8 cellular contexts compared by ENCODE assay signal in the genomic region with DNA sequence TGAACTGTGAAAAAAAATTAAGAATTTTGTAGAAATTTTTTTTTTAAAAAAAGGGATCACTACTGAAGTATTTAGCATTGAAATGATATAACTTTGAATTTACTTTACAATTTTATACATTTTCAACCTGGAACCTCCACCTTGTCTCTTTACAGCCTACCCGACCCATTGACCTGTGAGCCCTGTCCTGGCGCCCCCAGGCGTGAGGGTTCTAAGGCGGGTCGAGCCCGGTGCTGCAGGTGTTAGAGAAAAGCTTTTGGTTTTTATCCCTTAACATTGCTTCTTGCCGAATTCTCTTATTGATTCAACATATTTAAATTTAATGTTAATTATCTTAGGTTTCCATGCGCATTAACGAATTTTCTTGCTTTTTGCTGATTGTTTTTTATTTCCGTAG. TPM values are rescaled to one million over a fixed set of nuclear protein-coding genes. Genes with fewer than 3 reads are reported as not detected.
A peak's percentile ranks its signal among the peaks of the same experiment; 100 is the strongest.
DNase-seq lines count a peak whose midpoint lies in the region; ATAC-seq and TF ChIP-seq lines count a peak whose summit lies in the region.

No MANE protein-coding gene starts in this region.

- 20% methylated on average over 10 of the region's 10 CpGs for WGBS in suprapubic skin

- TF ChIP-seq EP300 in suprapubic skin (IDR thresholded peaks at IDR 0.05) = no peak

- TF ChIP-seq POLR2A in suprapubic skin (IDR thresholded peaks at IDR 0.05) = no peak

- CTCF ChIA-PET in activated CD4-positive, alpha-beta memory T cell treated with anti-CD3 and anti-CD28 coated beads for 36 hours (lab: Charles Lee) = interaction anchor here (1.0 to 4.7 kb wide), 6 partner anchors 9 to 743 kb away, joined by 3 to 29 read pairs (median 5); no protein-coding TSS in a partner anchor
- CTCF ChIA-PET in activated CD4-positive, alpha-beta memory T cell treated with anti-CD3 and anti-CD28 coated beads, Interleukin-2, amount 10 ng/mL, durations not matched to agents 7 days and 5 days (lab: Charles Lee) = interaction anchor here (1.1 to 5.5 kb wide), 4 partner anchors 20 to 778 kb away, joined by 3 to 32 read pairs (median 7); a partner anchor contains a TSS

- no peak overlapping the region for H3K27ac ChIP-seq in suprapubic skin

- H3K4me1 Mint-ChIP-seq in activated CD4-positive, alpha-beta memory T cell treated with anti-CD3 and anti-CD28 coated beads for 36 hours (ENCODE audit: low read depth) = peaks cover 46% of the 10 kb centered on the region
- H3K4me1 Mint-ChIP-seq in activated CD4-positive, alpha-beta memory T cell treated with anti-CD3 and anti-CD28 coated beads, Interleukin-2, amount 10 ng/mL, durations not matched to agents 7 days and 5 days = peaks cover 31% of the 10 kb centered on the region
- H3K4me1 Mint-ChIP-seq in activated naive CD8-positive, alpha-beta T cell (ENCODE audit: low read depth) = peaks cover 40% of the 10 kb centered on the region

- POLR2A ChIA-PET in activated CD4-positive, alpha-beta memory T cell treated with anti-CD3 and anti-CD28 coated beads for 36 hours (lab: Charles Lee) = interaction anchor here (0.5 to 1.5 kb wide), 3 partner anchors 26 to 1091 kb away, joined by 3 to 4 read pairs (median 4); no protein-coding TSS in a partner anchor
- POLR2A ChIA-PET in activated CD4-positive, alpha-beta memory T cell treated with anti-CD3 and anti-CD28 coated beads, Interleukin-2, amount 10 ng/mL, durations not matched to agents 7 days and 5 days (lab: Charles Lee) = interaction anchor here (1.0 to 1.7 kb wide), 5 partner anchors 20 to 842 kb away, joined by 3 to 5 read pairs (median 4); a partner anchor contains a TSS

- peak overlapping the region; percentile 14 for H3K4me3 Mint-ChIP-seq in activated CD4-positive, alpha-beta memory T cell treated with anti-CD3 and anti-CD28 coated beads for 36 hours
- no peak overlapping the region for H3K4me3 Mint-ChIP-seq in activated CD4-positive, alpha-beta memory T cell treated with anti-CD3 and anti-CD28 coated beads, Interleukin-2, amount 10 ng/mL, durations not matched to agents 7 days and 5 days
- peak overlapping the region; percentile 100 for H3K4me3 Mint-ChIP-seq in activated naive CD8-positive, alpha-beta T cell

- ATAC-seq in HG03457 (IDR thresholded peaks at IDR 0.05; ENCODE audit: unreplicated experiment) = no peak

- H3K36me3 ChIP-seq in kidney epithelial cell (ENCODE audit: control insufficient read depth, insufficient read depth, low read length) = no peaks in the 10 kb centered on the region
- H3K36me3 ChIP-seq in suprapubic skin = peaks cover 4% of the 10 kb centered on the region

- no peaks in the 10 kb centered on the region for H3K9me3 ChIP-seq in suprapubic skin

- H3K27me3 ChIP-seq in kidney epithelial cell (ENCODE audit: control insufficient read depth, insufficient read depth, low read length) (no peaks in the 10 kb centered on the region), suprapubic skin (no peaks in the 10 kb centered on the region)

- intact Hi-C loops in activated CD4-positive, alpha-beta memory T cell treated with anti-CD3 and anti-CD28 coated beads for 36 hours (cut with micrococcal nuclease) = loop anchor here (1.0 to 10.0 kb wide), 5 partner anchors 77 to 780 kb away; a partner anchor contains a TSS

- H3K4me1 ChIP-seq in suprapubic skin = peaks cover 28% of the 10 kb centered on the region

- peaks cover 5% of the 10 kb centered on the region for H3K27me3 Mint-ChIP-seq in activated CD4-positive, alpha-beta memory T cell treated with anti-CD3 and anti-CD28 coated beads for 36 hours
- peaks cover 17% of the 10 kb centered on the region for H3K27me3 Mint-ChIP-seq in activated CD4-positive, alpha-beta memory T cell treated with anti-CD3 and anti-CD28 coated beads, Interleukin-2, amount 10 ng/mL, durations not matched to agents 7 days and 5 days
- H3K27me3 Mint-ChIP-seq in activated naive CD8-positive, alpha-beta T cell = no peaks in the 10 kb centered on the region

- peaks cover 11% of the 10 kb centered on the region for H3K36me3 Mint-ChIP-seq in activated CD4-positive, alpha-beta memory T cell treated with anti-CD3 and anti-CD28 coated beads for 36 hours
- peaks cover 12% of the 10 kb centered on the region for H3K36me3 Mint-ChIP-seq in activated CD4-positive, alpha-beta memory T cell treated with anti-CD3 and anti-CD28 coated beads, Interleukin-2, amount 10 ng/mL, durations not matched to agents 7 days and 5 days (ENCODE audit: low read depth)
- H3K36me3 Mint-ChIP-seq in activated naive CD8-positive, alpha-beta T cell = peaks cover 7% of the 10 kb centered on the region

- DNase-seq in activated CD4-positive, alpha-beta memory T cell treated with anti-CD3 and anti-CD28 coated beads for 36 hours = no peak
- no peak for DNase-seq in activated CD4-positive, alpha-beta memory T cell treated with anti-CD3 and anti-CD28 coated beads, Interleukin-2, amount 10 ng/mL, durations not matched to agents 7 days and 5 days
- no peak for DNase-seq in kidney epithelial cell (ENCODE audit: low read depth)
- no peak for DNase-seq in suprapubic skin (ENCODE audit: low spot score in 2 of 2)
- no peak for DNase-seq in GM10266 (ENCODE audit: extremely low spot score)
- DNase-seq in activated effector memory CD4-positive, alpha-beta T cell treated with anti-CD3 and anti-CD28 coated beads, Interleukin-2, amount 50 U/mL, for 16 hours = no peak

- H3K9me3 Mint-ChIP-seq in activated CD4-positive, alpha-beta memory T cell treated with anti-CD3 and anti-CD28 coated beads for 36 hours = no peaks in the 10 kb centered on the region
- H3K9me3 Mint-ChIP-seq in activated CD4-positive, alpha-beta memory T cell treated with anti-CD3 and anti-CD28 coated beads, Interleukin-2, amount 10 ng/mL, durations not matched to agents 7 days and 5 days = peaks cover 2% of the 10 kb centered on the region
- no peaks in the 10 kb centered on the region for H3K9me3 Mint-ChIP-seq in activated naive CD8-positive, alpha-beta T cell (ENCODE audit: low read depth)

- TF ChIP-seq CTCF in kidney epithelial cell (IDR thresholded peaks at IDR 0.05; ENCODE audit: insufficient read depth, low read length, poor library complexity, severe bottlenecking) (no peak), suprapubic skin (IDR thresholded peaks at IDR 0.05) (no peak), GM10266 (IDR thresholded peaks at IDR 0.05; ENCODE audit: control insufficient read depth, insufficient read depth, low read depth, missing control alignments) (no peak)

- H3K4me3 ChIP-seq in kidney epithelial cell (ENCODE audit: low read depth, low read length) (peak overlapping the region; percentile 82), suprapubic skin (peak overlapping the region; percentile 95)

- no peak overlapping the region for H3K27ac Mint-ChIP-seq in activated CD4-positive, alpha-beta memory T cell treated with anti-CD3 and anti-CD28 coated beads for 36 hours
- no peak overlapping the region for H3K27ac Mint-ChIP-seq in activated CD4-positive, alpha-beta memory T cell treated with anti-CD3 and anti-CD28 coated beads, Interleukin-2, amount 10 ng/mL, durations not matched to agents 7 days and 5 days
- H3K27ac Mint-ChIP-seq in activated naive CD8-positive, alpha-beta T cell = no peak overlapping the region

RNA-seq across cellular contexts. Expression of a gene that starts 0.6 kb away (rescaled TPM):
- 1 to 10 TPM; 2.8 to 3.2 TPM for total RNA-seq in activated CD4-positive, alpha-beta memory T cell treated with anti-CD3 and anti-CD28 coated beads for 36 hours
- total RNA-seq in activated CD4-positive, alpha-beta memory T cell treated with anti-CD3 and anti-CD28 coated beads, Interleukin-2, amount 10 ng/mL, durations not matched to agents 7 days and 5 days = 1 to 10 TPM; 3.1 to 4.2 TPM
- total RNA-seq in kidney epithelial cell (2.1 and 3.9 TPM in 2 replicates), suprapubic skin (10 to 100 TPM in 3 of 4 donors, 1 to 10 TPM in 1; 7.9 to 27.8 (median 11.9) TPM)
